In genomic region chr6:168885741-168886140, GRCh38 we compare ENCODE assay signal across 15 cellular contexts.
DNase-seq lines count a peak whose midpoint lies in the region; ATAC-seq, FAIRE-seq and TF ChIP-seq lines count a peak whose summit lies in the region.
"Had no signal": no experiment of that assay in that cellular context is flagged by ENCODE, and none has a peak within 500 bp of the region (broad histone marks: within the 10 kb centered on the region; RNA-seq: fewer than 3 reads in every experiment).

No MANE protein-coding gene starts in this region.

- TF ChIP-seq CTCF in pancreas (IDR thresholded peaks at IDR 0.05) (no peak), brain microvascular endothelial cell (IDR thresholded peaks at IDR 0.05; ENCODE audit: low read depth, low read length, missing control alignments) (no peak)

- intact Hi-C loops in pancreas (cut with DNase I): loop anchor here in 1 of 3 donors (2.0 kb wide), 1 partner anchor 515 kb away; no protein-coding TSS in a partner anchor

- H3K36me3 ChIP-seq in H7 (replicated peaks; ENCODE audit: control insufficient read depth, insufficient read depth, low read length) (no peaks in the 10 kb centered on the region), pancreas (no peaks in the 10 kb centered on the region), brain microvascular endothelial cell (replicated peaks) (no peaks in the 10 kb centered on the region)
- H3K36me3 ChIP-seq: BLaER1 treated with 17β-estradiol and CSF1 and Interleukin-3, amounts not matched to agents 10 nM and 100 nM had no signal

- H3K27ac ChIP-seq in pancreas: peak overlapping the region; percentile 39 to 85 (median 76)
- no peak overlapping the region for H3K27ac ChIP-seq in brain microvascular endothelial cell
- H3K27ac ChIP-seq: BLaER1 treated with 17β-estradiol and CSF1 and Interleukin-3, amounts not matched to agents 10 nM and 100 nM had no signal

- no peak for FAIRE-seq in pancreas (lab: Jason Lieb, UNC)
- FAIRE-seq: GM12892, GM18507, HepG2 had no signal

- peaks cover 6% of the 10 kb centered on the region; the same call in 1 of the 2 replicates for H3K27me3 ChIP-seq in H7 (ENCODE audit: control insufficient read depth, insufficient read depth, low read length)
- no peaks in the 10 kb centered on the region for H3K27me3 ChIP-seq in pancreas
- H3K27me3 ChIP-seq in brain microvascular endothelial cell (replicated peaks): no peaks in the 10 kb centered on the region
- H3K27me3 ChIP-seq: BLaER1 treated with 17β-estradiol and CSF1 and Interleukin-3, amounts not matched to agents 10 nM and 100 nM had no signal

- no peaks in the 10 kb centered on the region for H3K9me3 ChIP-seq in pancreas
- H3K9me3 ChIP-seq: BLaER1 treated with 17β-estradiol and CSF1 and Interleukin-3, amounts not matched to agents 10 nM and 100 nM had no signal

- in situ Hi-C loops in brain microvascular endothelial cell (cut with HindIII; ENCODE audit: low pct_ligation_motif_present, low sequenced_read_pairs): no loop called here

- peak in 2 of 4 donors; percentile 35 to 37 for ATAC-seq in pancreas
- no peak for ATAC-seq in GM21390 (IDR thresholded peaks at IDR 0.05; ENCODE audit: unreplicated experiment)
- ATAC-seq: CD8-positive, alpha-beta T cell had no signal

- peak; percentile 32 for DNase-seq in H7
- peak; percentile 77 for DNase-seq in islet precursor cell
- DNase-seq in pancreas: peak in 1 of 6 donors; percentile 18
- no peak for DNase-seq in brain microvascular endothelial cell
- no peak for DNase-seq in NCI-H82 (lab: John Stamatoyannopoulos, UW)
- DNase-seq: CD8-positive, alpha-beta T cell; DMS 273 treated with DMSO at 0.1 percent for 48 hours; GDM1; GOT3; H9 had no signal

- 50 to 58% methylated on average over 14 of the region's 14 CpGs for WGBS in pancreas, 2 donors

- H3K4me1 ChIP-seq in pancreas: no peaks in the 10 kb centered on the region

- H3K4me3 ChIP-seq in H7 (ENCODE audit: insufficient read depth, low read depth, low read length) (no peak overlapping the region), pancreas (no peak overlapping the region), brain microvascular endothelial cell (ENCODE audit: low read depth, low read length) (no peak overlapping the region)
- H3K4me3 ChIP-seq: BLaER1 treated with 17β-estradiol and CSF1 and Interleukin-3, amounts not matched to agents 10 nM and 100 nM had no signal

Comparison
In these comparisons a context has a peak if more than half of its experiments do, and no peak if none do; other contexts are left out.
1. DNase-seq: peak in H7 (single experiment) and islet precursor cell (single experiment); none in brain microvascular endothelial cell (single experiment) and NCI-H82 (single experiment).